19 cellular contexts compared by ENCODE assay signal in genomic region chr19:46887240-46887782, GRCh38. TPM values are rescaled to one million over a fixed set of nuclear protein-coding genes. Genes with fewer than 3 reads are reported as not detected.
DNase-seq lines count a peak whose midpoint lies in the region; ATAC-seq, FAIRE-seq and TF ChIP-seq lines count a peak whose summit lies in the region.
"Had no signal": no experiment of that assay in that cellular context is flagged by ENCODE, and none has a peak within 500 bp of the region (broad histone marks: within the 10 kb centered on the region; RNA-seq: fewer than 3 reads in every experiment).

No MANE protein-coding gene starts in this region.

- H3K27ac ChIP-seq in HEK293 (ENCODE audit: extremely low read depth, low read depth, low read length) = no peak overlapping the region
- H3K27ac ChIP-seq in astrocyte (ENCODE audit: low read depth, low read length) = peak overlapping the region; percentile 30
- no peak overlapping the region for H3K27ac ChIP-seq in vagina
- H3K27ac ChIP-seq: neutrophil had no signal

- no peak overlapping the region for H2AFZ ChIP-seq in astrocyte (ENCODE audit: low read depth, low read length)

- H3K4me1 ChIP-seq in HEK293 (ENCODE audit: control insufficient read depth, insufficient read depth, low read length) = peaks cover 15% of the 10 kb centered on the region
- H3K4me1 ChIP-seq in astrocyte (ENCODE audit: insufficient read depth, low read length) = peaks cover 19% of the 10 kb centered on the region
- peaks cover 57% of the 10 kb centered on the region for H3K4me1 ChIP-seq in vagina

- no peak for TF ChIP-seq CTCF in HEK293 (tag by site-specific recombination; IDR thresholded peaks at IDR 0.05)
- no peak for TF ChIP-seq CTCF in astrocyte (IDR thresholded peaks at IDR 0.05; ENCODE audit: insufficient read depth, low read depth, low read length)
- TF ChIP-seq CTCF in osteocyte (IDR thresholded peaks at IDR 0.05) = no peak
- no peak for TF ChIP-seq CTCF in vagina (IDR thresholded peaks at IDR 0.05)

- H3K4me3 Mint-ChIP-seq in astrocyte (ENCODE audit: unreplicated experiment) (no peak overlapping the region), osteocyte (ENCODE audit: unreplicated experiment) (no peak overlapping the region)
- H3K4me3 Mint-ChIP-seq: activated B cell treated with CpG ODN at 0.5 μM for 24 hours; activated naive CD8-positive, alpha-beta T cell treated with anti-CD3 and anti-CD28 coated beads for 36 hours; CD14-positive monocyte had no signal

- H3K36me3 ChIP-seq in HEK293 (ENCODE audit: control insufficient read depth in 2 of 2, insufficient read depth in 1 of 2, low read length in 2 of 2) = no peaks in the 10 kb centered on the region; a peak in 1 of 3 replicates
- H3K36me3 ChIP-seq in astrocyte (ENCODE audit: insufficient read depth, low read length) = no peaks in the 10 kb centered on the region
- H3K36me3 ChIP-seq in vagina = no peaks in the 10 kb centered on the region
- H3K36me3 ChIP-seq: neutrophil had no signal

- H3K9me3 Mint-ChIP-seq in astrocyte (ENCODE audit: unreplicated experiment) (no peaks in the 10 kb centered on the region), osteocyte (ENCODE audit: unreplicated experiment) (no peaks in the 10 kb centered on the region)
- H3K9me3 Mint-ChIP-seq: activated naive CD8-positive, alpha-beta T cell treated with anti-CD3 and anti-CD28 coated beads for 36 hours; CD14-positive monocyte had no signal

- peaks cover 20% of the 10 kb centered on the region for H3K4me1 Mint-ChIP-seq in astrocyte (ENCODE audit: low read depth, unreplicated experiment)
- peaks cover 52% of the 10 kb centered on the region for H3K4me1 Mint-ChIP-seq in osteocyte (ENCODE audit: unreplicated experiment)

- no peak overlapping the region for H3K9ac ChIP-seq in astrocyte (ENCODE audit: low read length)
- H3K9ac ChIP-seq: SK-N-SH had no signal

- H3K4me2 ChIP-seq in astrocyte (ENCODE audit: low read length) = peak overlapping the region; percentile 40
- H3K4me2 ChIP-seq: SK-N-SH had no signal

- peaks cover 66% of the 10 kb centered on the region for H4K20me1 ChIP-seq in astrocyte (ENCODE audit: insufficient read depth, low read length)

- no peak for TF ChIP-seq POLR2A in vagina (IDR thresholded peaks at IDR 0.05)

- no peaks in the 10 kb centered on the region; the same call in 1 of the 2 replicates for H3K9me3 ChIP-seq in HEK293 (ENCODE audit: control insufficient read depth, insufficient read depth, low read depth, low read length)
- no peaks in the 10 kb centered on the region for H3K9me3 ChIP-seq in astrocyte (ENCODE audit: insufficient read depth, low read depth, low read length)
- H3K9me3 ChIP-seq in vagina = no peaks in the 10 kb centered on the region
- H3K9me3 ChIP-seq: neutrophil, SK-N-SH had no signal

- peaks cover 90% of the 10 kb centered on the region for H3K79me2 ChIP-seq in astrocyte (ENCODE audit: insufficient read depth, low read length)

- no peak for FAIRE-seq in astrocyte (lab: Jason Lieb, UNC)
- FAIRE-seq: urothelium cell line had no signal

- H3K4me3 ChIP-seq in HEK293 (ENCODE audit: low read depth, low read length) = no peak overlapping the region
- H3K4me3 ChIP-seq in astrocyte (ENCODE audit: insufficient read depth, low read depth, low read length) = no peak overlapping the region
- no peak overlapping the region for H3K4me3 ChIP-seq in vagina
- H3K4me3 ChIP-seq: dorsolateral prefrontal cortex had no signal

- DNase-seq in NCI-H226 (peak; percentile 51), astrocyte (ENCODE audit: low read depth) (peak; percentile 37), osteocyte (ENCODE audit: extremely low spot score, unreplicated experiment) (no peak), vagina (ENCODE audit: extremely low spot score in 2 of 2) (no peak)
- no peak for DNase-seq in activated CD8-positive, alpha-beta memory T cell treated with anti-CD3 and anti-CD28 coated beads for 24 hours
- DNase-seq: activated B cell treated with CpG ODN at 0.5 μM for 24 hours; activated CD4-positive, alpha-beta T cell treated with anti-CD3 and anti-CD28 coated beads, Interleukin-2, amount 50 U/mL, for 4 hours; activated CD8-positive, alpha-beta memory T cell treated with anti-CD3 and anti-CD28 coated beads, Interleukin-2, amount 50 U/mL, for 4 hours; activated naive CD8-positive, alpha-beta T cell treated with anti-CD3 and anti-CD28 coated beads for 36 hours; dorsolateral prefrontal cortex; NCI-H2029; NCI-H69; SK-N-SH; stimulated activated naive CD4-positive, alpha-beta T cell treated with Interleukin-2 at 50 U/mL for 16 hours had no signal

- H3K27me3 Mint-ChIP-seq in astrocyte (ENCODE audit: low read depth, unreplicated experiment) (no peaks in the 10 kb centered on the region), osteocyte (ENCODE audit: unreplicated experiment) (no peaks in the 10 kb centered on the region)
- H3K27me3 Mint-ChIP-seq: activated B cell treated with CpG ODN at 0.5 μM for 24 hours; activated naive CD8-positive, alpha-beta T cell treated with anti-CD3 and anti-CD28 coated beads for 36 hours had no signal

- H3K27me3 ChIP-seq in astrocyte (ENCODE audit: insufficient read depth, low read length) = no peaks in the 10 kb centered on the region
- H3K27me3 ChIP-seq in vagina = no peaks in the 10 kb centered on the region
- H3K27me3 ChIP-seq: dorsolateral prefrontal cortex, neutrophil had no signal

- no peak for ATAC-seq in HG03097 (IDR thresholded peaks at IDR 0.05; ENCODE audit: low FRiP score, unreplicated experiment)

- intact Hi-C loops in vagina (cut with DNase I) = no loop called here

- peak overlapping the region; percentile 28 for H3K27ac Mint-ChIP-seq in astrocyte (ENCODE audit: unreplicated experiment)
- H3K27ac Mint-ChIP-seq in osteocyte (ENCODE audit: unreplicated experiment) = peak overlapping the region; percentile 87
- H3K27ac Mint-ChIP-seq: activated B cell treated with CpG ODN at 0.5 μM for 24 hours; activated naive CD8-positive, alpha-beta T cell treated with anti-CD3 and anti-CD28 coated beads for 36 hours had no signal

- peaks cover 6% of the 10 kb centered on the region for H3K36me3 Mint-ChIP-seq in astrocyte (ENCODE audit: low read depth, unreplicated experiment)
- H3K36me3 Mint-ChIP-seq in osteocyte (ENCODE audit: unreplicated experiment) = peaks cover 3% of the 10 kb centered on the region

- POLR2A ChIA-PET in HEK293 (lab: Yijun Ruan, JAX) = no interaction called here

- CTCF ChIA-PET in HEK293 (lab: Yijun Ruan, JAX) = no interaction called here

TF ChIP-seq in HEK293, 187 proteins besides CTCF, POLR2A, EP300 and RAD21:
- TF ChIP-seq KLF10 (tag by site-specific recombination; IDR thresholded peaks at IDR 0.05) (no peak), ZNF510 (tag by site-specific recombination; IDR thresholded peaks at IDR 0.05; ENCODE audit: insufficient replicate concordance) (peak; percentile 48), ZNF529 (tag by site-specific recombination; IDR thresholded peaks at IDR 0.05; ENCODE audit: insufficient replicate concordance) (peak; percentile 99)

RNA-seq across cellular contexts. Expression of gene ARHGAP35, which starts 26.5 kb away (rescaled TPM):
- total RNA-seq in astrocyte = 55.2 and 57.9 TPM in 2 replicates
- total RNA-seq in osteocyte = 107 and 113 TPM in 2 replicates
- 42.5 TPM for total RNA-seq in vagina

RNA-seq across cellular contexts. Expression of gene AP2S1, which starts 36.7 kb away (rescaled TPM):
- total RNA-seq in astrocyte (262 and 278 TPM in 2 replicates), osteocyte (226 and 229 TPM in 2 replicates), vagina (75.9 TPM)

Comparison
In these comparisons a context has a peak if more than half of its experiments do, and no peak if none do; other contexts are left out.
1. DNase-seq: peak in NCI-H226 (single experiment) and astrocyte (single experiment); none in osteocyte (single experiment), activated CD8-positive, alpha-beta memory T cell treated with anti-CD3 and anti-CD28 coated beads for 24 hours (single experiment) and vagina (0 of 2).